19 cellular contexts compared by ENCODE assay signal in the genomic region with DNA sequence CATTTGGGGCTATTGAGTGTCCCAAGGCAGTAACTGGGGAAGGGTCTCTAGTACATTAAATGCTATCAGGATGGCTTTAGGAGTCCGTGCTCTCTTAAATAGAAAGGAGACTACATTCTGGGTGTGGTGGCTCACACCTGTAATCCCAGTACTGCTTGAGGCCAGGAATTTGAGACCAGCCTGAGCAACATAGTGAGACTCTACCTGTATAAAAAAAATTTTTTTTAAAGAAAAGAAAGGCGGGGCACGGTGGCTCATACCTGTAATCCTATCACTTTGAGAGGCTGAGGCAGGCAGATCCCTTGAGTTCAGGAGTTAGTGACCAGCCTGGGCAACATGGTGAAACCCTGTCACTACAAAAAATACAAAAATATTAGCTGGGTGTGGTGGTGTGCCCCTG.
"Had no signal": no experiment of that assay in that cellular context is flagged by ENCODE, and none has a peak within 500 bp of the region (broad histone marks: within the 10 kb centered on the region; RNA-seq: fewer than 3 reads in every experiment).

No MANE protein-coding gene starts in this region.

- ATAC-seq: left lobe of liver; naive thymus-derived CD8-positive, alpha-beta T cell; stimulated activated naive CD8-positive, alpha-beta T cell treated with anti-CD3 and anti-CD28 coated beads, Interleukin-15, Interleukin-2, amounts not matched to agents 100 U/mL and 50 U/mL, for 24 hours had no signal

- H3K36me3 ChIP-seq: colonic mucosa, neural progenitor cell, spleen, transverse colon had no signal

- H3K4me3 ChIP-seq: colonic mucosa, lung, neural progenitor cell, spleen, transverse colon had no signal

- H3K9me2 ChIP-seq: SK-N-SH had no signal

- H3K4me2 ChIP-seq: neural progenitor cell had no signal

- H2AFZ ChIP-seq: neural progenitor cell had no signal

- H3K9ac ChIP-seq: neural progenitor cell, SK-N-SH had no signal

- H3K27me3 ChIP-seq: colonic mucosa, neural progenitor cell, spleen, transverse colon had no signal

- DNase-seq: activated CD4-positive, alpha-beta T cell treated with anti-CD3 and anti-CD28 coated beads for 1 hour; activated CD4-positive, alpha-beta T cell treated with anti-CD3 and anti-CD28 coated beads, Interleukin-2, amount 50 U/mL, for 1 hour; activated gamma-delta T cell treated with Interleukin-2 at 50 U/mL for 16 hours; activated T-cell treated with anti-CD3 and anti-CD28 coated beads, Interleukin-2, amount 50 U/mL, for 1 hour; anterior cingulate cortex; colonic mucosa; foreskin fibroblast; naive thymus-derived CD8-positive, alpha-beta T cell; retina; SK-N-SH; spleen; stimulated activated CD4-positive, alpha-beta T cell treated with anti-CD3 and anti-CD28 coated beads, Interleukin-4, amount 100 ng/mL, for 24 hours; stimulated activated naive CD8-positive, alpha-beta T cell treated with anti-CD3 and anti-CD28 coated beads, Interleukin-15, Interleukin-2, amounts not matched to agents 100 U/mL and 50 U/mL, for 24 hours; substantia nigra; transverse colon; WERI-Rb-1 had no signal

- H3K27ac ChIP-seq: colonic mucosa, neural progenitor cell, transverse colon, WERI-Rb-1 had no signal

- H3K9me3 ChIP-seq: colonic mucosa, SK-N-SH, spleen, transverse colon had no signal

- H3K4me1 ChIP-seq: colonic mucosa had no signal
